In genomic region chr14:30214456-30215090, GRCh38 we compare ENCODE assay signal across 8 cellular contexts.
DNase-seq lines count a peak whose midpoint lies in the region; ATAC-seq, FAIRE-seq and TF ChIP-seq lines count a peak whose summit lies in the region.

No MANE protein-coding gene starts in this region.

- intact Hi-C loops in left ventricle myocardium inferior (cut with micrococcal nuclease) = loop anchor here (10.0 kb wide), 1 partner anchor 670 kb away; no protein-coding TSS in a partner anchor
- intact Hi-C loops in left colon (cut with DNase I, micrococcal nuclease) = loop anchor here in 1 of 2 donors (10.0 kb wide), 2 partner anchors 660 to 1460 kb away; no protein-coding TSS in a partner anchor

- H3K9me3 ChIP-seq in GM23248 (ENCODE audit: low read depth) (no peaks in the 10 kb centered on the region), left ventricle myocardium inferior (replicated peaks) (no peaks in the 10 kb centered on the region), small intestine (ENCODE audit: control insufficient read depth, low read depth) (no peaks in the 10 kb centered on the region)

- H3F3A ChIP-seq in GM23248 (ENCODE audit: insufficient read depth) = peaks cover 23% of the 10 kb centered on the region; the same call in 1 of the 2 replicates

- peak; percentile 43 for TF ChIP-seq CTCF in WI38 (IDR thresholded peaks at IDR 0.05; ENCODE audit: low read depth, low read length)
- peak; percentile 68 for TF ChIP-seq CTCF in left ventricle myocardium inferior (IDR thresholded peaks at IDR 0.05; ENCODE audit: borderline replicate concordance)

- peak overlapping the region; percentile 52 for H3K4me2 ChIP-seq in GM23248 (ENCODE audit: unreplicated experiment)

- H3K4me1 ChIP-seq in GM23248 (ENCODE audit: insufficient read depth) (peaks cover 40% of the 10 kb centered on the region), left ventricle myocardium inferior (no peaks in the 10 kb centered on the region), small intestine (ENCODE audit: control insufficient read depth in 2 of 2, insufficient read depth in 1 of 2, low read depth in 1 of 2, low read length in 1 of 2) (no peaks in the 10 kb centered on the region)

- H3K9ac ChIP-seq in GM23248 = no peak overlapping the region

- H3K27me3 ChIP-seq in GM23248 (replicated peaks; ENCODE audit: insufficient read depth) (no peaks in the 10 kb centered on the region), left ventricle myocardium inferior (ENCODE audit: low read depth) (peaks cover 13% of the 10 kb centered on the region), small intestine (ENCODE audit: control insufficient read depth in 2 of 2, insufficient read depth in 2 of 2, low read length in 2 of 2) (no peaks in the 10 kb centered on the region)

- in situ Hi-C loops in GM23248 (cut with MboI) = loop anchor here (10.0 to 25.0 kb wide), 3 partner anchors 670 to 1460 kb away; no protein-coding TSS in a partner anchor

- no peaks in the 10 kb centered on the region for H3K36me3 ChIP-seq in GM23248 (ENCODE audit: low read depth)
- no peaks in the 10 kb centered on the region for H3K36me3 ChIP-seq in left ventricle myocardium inferior
- no peaks in the 10 kb centered on the region for H3K36me3 ChIP-seq in small intestine (ENCODE audit: control insufficient read depth in 2 of 2, insufficient read depth in 2 of 2, low read length in 2 of 2)

- no peaks in the 10 kb centered on the region for H3K79me2 ChIP-seq in GM23248 (ENCODE audit: insufficient read depth)

- DNase-seq in CMK (ENCODE audit: low read depth) (peak; percentile 4), GM23248 (peak; percentile 85), NCI-H2029 (lab: John Stamatoyannopoulos, UW) (peak; percentile 24), left ventricle myocardium inferior (no peak), small intestine (peak; percentile 23), left colon (no peak)

- peak overlapping the region; percentile 41 for H3K4me3 ChIP-seq in GM23248
- 0 out of 2 replicates have a peak overlapping the region, but pooled peaks have one; percentile 9 for H3K4me3 ChIP-seq in WI38 (ENCODE audit: low read depth, low read length)
- H3K4me3 ChIP-seq in left ventricle myocardium inferior = no peak overlapping the region
- H3K4me3 ChIP-seq in small intestine (ENCODE audit: low read depth in 1 of 2, low read length in 2 of 2) = no peak overlapping the region

- FAIRE-seq in small intestine (lab: Jason Lieb, UNC) = no peak

- peak overlapping the region; percentile 38 for H2AFZ ChIP-seq in GM23248

- 0 to 2% methylated on average over 2 of the region's 2 CpGs for WGBS in GM23248 (ENCODE audit: low coverage in 1 of 2, low lambda C conversion rate in 2 of 2, missing lambda C conversion rate in 2 of 2), 2 experiments
- 1 to 4% (median 3%) methylated on average over 2 of the region's 2 CpGs for WGBS in small intestine, 3 donors

- H4K20me1 ChIP-seq in GM23248 (ENCODE audit: insufficient read depth) = no peaks in the 10 kb centered on the region

- H3K9me2 ChIP-seq in GM23248 (ENCODE audit: insufficient read depth) = no peaks in the 10 kb centered on the region

- H3K27ac ChIP-seq in GM23248 = no peak overlapping the region
- H3K27ac ChIP-seq in left ventricle myocardium inferior (replicated peaks) = no peak overlapping the region
- no peak overlapping the region for H3K27ac ChIP-seq in small intestine (ENCODE audit: low read depth in 1 of 2, low read length in 1 of 2)

- ATAC-seq in left colon = no peak
- no peak for ATAC-seq in HG03045 (IDR thresholded peaks at IDR 0.05; ENCODE audit: unreplicated experiment)

Comparison
In these comparisons a context has a peak if more than half of its experiments do, and no peak if none do; other contexts are left out.
1. DNase-seq: peak in CMK (single experiment), GM23248 (single experiment), NCI-H2029 (single experiment) and small intestine (single experiment); none in left ventricle myocardium inferior (single experiment) and left colon (0 of 2).
2. H3K4me3 ChIP-seq: peak in GM23248 (single experiment) and WI38 (single experiment); none in left ventricle myocardium inferior (single experiment) and small intestine (0 of 2).